ENCODE assay signal across 1 cellular context in the genomic region with DNA sequence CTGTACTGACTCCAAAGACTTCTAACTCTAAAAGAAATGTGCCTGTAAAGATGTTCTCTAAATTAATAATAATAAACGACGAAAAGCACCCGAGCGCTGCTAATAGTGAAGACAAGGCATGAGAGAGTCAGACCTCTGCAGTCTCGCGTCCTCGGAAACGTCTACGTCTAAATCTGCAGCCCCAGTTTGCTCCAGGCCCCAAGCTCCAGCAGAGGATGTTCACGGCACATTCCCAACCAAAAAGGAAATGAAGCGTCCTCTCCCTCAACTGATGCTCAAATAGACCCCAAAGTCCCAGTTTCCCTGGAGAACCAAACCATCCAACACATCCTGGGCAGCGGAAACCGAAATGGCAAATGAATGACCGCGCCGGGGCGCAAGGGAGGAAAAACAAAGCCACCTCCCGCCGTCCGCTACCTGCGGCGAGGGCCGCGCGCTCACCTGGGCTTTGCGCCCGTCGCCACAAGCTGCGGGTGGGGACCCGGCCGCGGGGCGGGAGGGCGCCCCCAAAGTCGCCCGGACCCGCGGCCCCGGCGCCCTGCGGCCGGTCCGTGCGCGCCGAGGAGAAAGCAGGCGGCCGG.
TF ChIP-seq lines count a peak whose summit lies in the region.

No MANE protein-coding gene starts in this region.

TF ChIP-seq in H1, 55 proteins besides CTCF, POLR2A, EP300 and RAD21:
- TF ChIP-seq TAF7 (optimal IDR thresholded peaks at IDR 0.05; ENCODE audit: borderline replicate concordance, low read depth, low read length) = no peak
- TF ChIP-seq SP1 (IDR thresholded peaks at IDR 0.05; ENCODE audit: low read depth, low read length) = no peak
- TF ChIP-seq CREB1 (IDR thresholded peaks at IDR 0.05) = peak; percentile 64
- TF ChIP-seq KDM5A (IDR thresholded peaks at IDR 0.05; ENCODE audit: low read length) = no peak
- TF ChIP-seq TBP (IDR thresholded peaks at IDR 0.05; ENCODE audit: low read depth, low read length) = peak; percentile 50; the same call in 1 of the 2 replicates
- TF ChIP-seq TEAD4 (IDR thresholded peaks at IDR 0.05; ENCODE audit: low read depth, low read length) = no peak
- TF ChIP-seq, protein P1, sequence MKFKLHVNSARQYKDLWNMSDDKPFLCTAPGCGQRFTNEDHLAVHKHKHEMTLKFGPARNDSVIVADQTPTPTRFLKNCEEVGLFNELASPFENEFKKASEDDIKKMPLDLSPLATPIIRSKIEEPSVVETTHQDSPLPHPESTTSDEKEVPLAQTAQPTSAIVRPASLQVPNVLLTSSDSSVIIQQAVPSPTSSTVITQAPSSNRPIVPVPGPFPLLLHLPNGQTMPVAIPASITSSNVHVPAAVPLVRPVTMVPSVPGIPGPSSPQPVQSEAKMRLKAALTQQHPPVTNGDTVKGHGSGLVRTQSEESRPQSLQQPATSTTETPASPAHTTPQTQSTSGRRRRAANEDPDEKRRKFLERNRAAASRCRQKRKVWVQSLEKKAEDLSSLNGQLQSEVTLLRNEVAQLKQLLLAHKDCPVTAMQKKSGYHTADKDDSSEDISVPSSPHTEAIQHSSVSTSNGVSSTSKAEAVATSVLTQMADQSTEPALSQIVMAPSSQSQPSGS (IDR thresholded peaks at IDR 0.05; ENCODE audit: low read length) = no peak
- TF ChIP-seq TAF1 (IDR thresholded peaks at IDR 0.05; ENCODE audit: low read depth, low read length) = peak; percentile 69
- TF ChIP-seq RFX5 (IDR thresholded peaks at IDR 0.05; ENCODE audit: borderline replicate concordance, low read depth, low read length) = no peak
- TF ChIP-seq JUND (IDR thresholded peaks at IDR 0.05; ENCODE audit: low read length) = no peak
- TF ChIP-seq SIRT6 (IDR thresholded peaks at IDR 0.05; ENCODE audit: low read length) = no peak
- TF ChIP-seq, protein P2, sequence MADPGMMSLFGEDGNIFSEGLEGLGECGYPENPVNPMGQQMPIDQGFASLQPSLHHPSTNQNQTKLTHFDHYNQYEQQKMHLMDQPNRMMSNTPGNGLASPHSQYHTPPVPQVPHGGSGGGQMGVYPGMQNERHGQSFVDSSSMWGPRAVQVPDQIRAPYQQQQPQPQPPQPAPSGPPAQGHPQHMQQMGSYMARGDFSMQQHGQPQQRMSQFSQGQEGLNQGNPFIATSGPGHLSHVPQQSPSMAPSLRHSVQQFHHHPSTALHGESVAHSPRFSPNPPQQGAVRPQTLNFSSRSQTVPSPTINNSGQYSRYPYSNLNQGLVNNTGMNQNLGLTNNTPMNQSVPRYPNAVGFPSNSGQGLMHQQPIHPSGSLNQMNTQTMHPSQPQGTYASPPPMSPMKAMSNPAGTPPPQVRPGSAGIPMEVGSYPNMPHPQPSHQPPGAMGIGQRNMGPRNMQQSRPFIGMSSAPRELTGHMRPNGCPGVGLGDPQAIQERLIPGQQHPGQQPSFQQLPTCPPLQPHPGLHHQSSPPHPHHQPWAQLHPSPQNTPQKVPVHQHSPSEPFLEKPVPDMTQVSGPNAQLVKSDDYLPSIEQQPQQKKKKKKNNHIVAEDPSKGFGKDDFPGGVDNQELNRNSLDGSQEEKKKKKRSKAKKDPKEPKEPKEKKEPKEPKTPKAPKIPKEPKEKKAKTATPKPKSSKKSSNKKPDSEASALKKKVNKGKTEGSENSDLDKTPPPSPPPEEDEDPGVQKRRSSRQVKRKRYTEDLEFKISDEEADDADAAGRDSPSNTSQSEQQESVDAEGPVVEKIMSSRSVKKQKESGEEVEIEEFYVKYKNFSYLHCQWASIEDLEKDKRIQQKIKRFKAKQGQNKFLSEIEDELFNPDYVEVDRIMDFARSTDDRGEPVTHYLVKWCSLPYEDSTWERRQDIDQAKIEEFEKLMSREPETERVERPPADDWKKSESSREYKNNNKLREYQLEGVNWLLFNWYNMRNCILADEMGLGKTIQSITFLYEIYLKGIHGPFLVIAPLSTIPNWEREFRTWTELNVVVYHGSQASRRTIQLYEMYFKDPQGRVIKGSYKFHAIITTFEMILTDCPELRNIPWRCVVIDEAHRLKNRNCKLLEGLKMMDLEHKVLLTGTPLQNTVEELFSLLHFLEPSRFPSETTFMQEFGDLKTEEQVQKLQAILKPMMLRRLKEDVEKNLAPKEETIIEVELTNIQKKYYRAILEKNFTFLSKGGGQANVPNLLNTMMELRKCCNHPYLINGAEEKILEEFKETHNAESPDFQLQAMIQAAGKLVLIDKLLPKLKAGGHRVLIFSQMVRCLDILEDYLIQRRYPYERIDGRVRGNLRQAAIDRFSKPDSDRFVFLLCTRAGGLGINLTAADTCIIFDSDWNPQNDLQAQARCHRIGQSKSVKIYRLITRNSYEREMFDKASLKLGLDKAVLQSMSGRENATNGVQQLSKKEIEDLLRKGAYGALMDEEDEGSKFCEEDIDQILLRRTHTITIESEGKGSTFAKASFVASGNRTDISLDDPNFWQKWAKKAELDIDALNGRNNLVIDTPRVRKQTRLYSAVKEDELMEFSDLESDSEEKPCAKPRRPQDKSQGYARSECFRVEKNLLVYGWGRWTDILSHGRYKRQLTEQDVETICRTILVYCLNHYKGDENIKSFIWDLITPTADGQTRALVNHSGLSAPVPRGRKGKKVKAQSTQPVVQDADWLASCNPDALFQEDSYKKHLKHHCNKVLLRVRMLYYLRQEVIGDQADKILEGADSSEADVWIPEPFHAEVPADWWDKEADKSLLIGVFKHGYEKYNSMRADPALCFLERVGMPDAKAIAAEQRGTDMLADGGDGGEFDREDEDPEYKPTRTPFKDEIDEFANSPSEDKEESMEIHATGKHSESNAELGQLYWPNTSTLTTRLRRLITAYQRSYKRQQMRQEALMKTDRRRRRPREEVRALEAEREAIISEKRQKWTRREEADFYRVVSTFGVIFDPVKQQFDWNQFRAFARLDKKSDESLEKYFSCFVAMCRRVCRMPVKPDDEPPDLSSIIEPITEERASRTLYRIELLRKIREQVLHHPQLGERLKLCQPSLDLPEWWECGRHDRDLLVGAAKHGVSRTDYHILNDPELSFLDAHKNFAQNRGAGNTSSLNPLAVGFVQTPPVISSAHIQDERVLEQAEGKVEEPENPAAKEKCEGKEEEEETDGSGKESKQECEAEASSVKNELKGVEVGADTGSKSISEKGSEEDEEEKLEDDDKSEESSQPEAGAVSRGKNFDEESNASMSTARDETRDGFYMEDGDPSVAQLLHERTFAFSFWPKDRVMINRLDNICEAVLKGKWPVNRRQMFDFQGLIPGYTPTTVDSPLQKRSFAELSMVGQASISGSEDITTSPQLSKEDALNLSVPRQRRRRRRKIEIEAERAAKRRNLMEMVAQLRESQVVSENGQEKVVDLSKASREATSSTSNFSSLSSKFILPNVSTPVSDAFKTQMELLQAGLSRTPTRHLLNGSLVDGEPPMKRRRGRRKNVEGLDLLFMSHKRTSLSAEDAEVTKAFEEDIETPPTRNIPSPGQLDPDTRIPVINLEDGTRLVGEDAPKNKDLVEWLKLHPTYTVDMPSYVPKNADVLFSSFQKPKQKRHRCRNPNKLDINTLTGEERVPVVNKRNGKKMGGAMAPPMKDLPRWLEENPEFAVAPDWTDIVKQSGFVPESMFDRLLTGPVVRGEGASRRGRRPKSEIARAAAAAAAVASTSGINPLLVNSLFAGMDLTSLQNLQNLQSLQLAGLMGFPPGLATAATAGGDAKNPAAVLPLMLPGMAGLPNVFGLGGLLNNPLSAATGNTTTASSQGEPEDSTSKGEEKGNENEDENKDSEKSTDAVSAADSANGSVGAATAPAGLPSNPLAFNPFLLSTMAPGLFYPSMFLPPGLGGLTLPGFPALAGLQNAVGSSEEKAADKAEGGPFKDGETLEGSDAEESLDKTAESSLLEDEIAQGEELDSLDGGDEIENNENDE (IDR thresholded peaks at IDR 0.05; ENCODE audit: insufficient replicate concordance, low read length) = no peak
- peak; percentile 34 for TF ChIP-seq KDM4A (IDR thresholded peaks at IDR 0.05; ENCODE audit: low read depth, low read length, severe bottlenecking)
- TF ChIP-seq GTF2F1 (IDR thresholded peaks at IDR 0.05; ENCODE audit: borderline replicate concordance, low read depth, low read length) = no peak
- TF ChIP-seq, protein P3, sequence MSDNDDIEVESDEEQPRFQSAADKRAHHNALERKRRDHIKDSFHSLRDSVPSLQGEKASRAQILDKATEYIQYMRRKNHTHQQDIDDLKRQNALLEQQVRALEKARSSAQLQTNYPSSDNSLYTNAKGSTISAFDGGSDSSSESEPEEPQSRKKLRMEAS (IDR thresholded peaks at IDR 0.05) = no peak
- no peak for TF ChIP-seq KDM1A (IDR thresholded peaks at IDR 0.05; ENCODE audit: borderline replicate concordance, low read length)
- no peak for TF ChIP-seq NANOG (IDR thresholded peaks at IDR 0.05; ENCODE audit: insufficient read depth, low read depth, low read length, poor library complexity, severe bottlenecking)
- TF ChIP-seq SIN3A (conservative IDR thresholded peaks at IDR 0.05 in 1 of 2, IDR thresholded peaks at IDR 0.05 in 1 of 2; ENCODE audit: low read depth in 1 of 2, low read length in 2 of 2) = peak in 1 of 2 experiments; percentile 39; a peak in 2 of 4 replicates
- no peak for TF ChIP-seq TCF12 (IDR thresholded peaks at IDR 0.05; ENCODE audit: low read depth, low read length)
- no peak for TF ChIP-seq MAFK (IDR thresholded peaks at IDR 0.05; ENCODE audit: low read depth, low read length)
- TF ChIP-seq BCL11A (IDR thresholded peaks at IDR 0.05; ENCODE audit: low read depth in 2 of 2, low read length in 2 of 2) = no peak
- TF ChIP-seq SAP30 (IDR thresholded peaks at IDR 0.05; ENCODE audit: insufficient read depth, insufficient replicate concordance, low read length) = no peak
- TF ChIP-seq ASH2L (IDR thresholded peaks at IDR 0.05; ENCODE audit: low read length) = peak; percentile 53
- 0 out of 4 replicates have a peak, but pooled peaks of 1 of the 2 experiments have one; percentile 26 for TF ChIP-seq HDAC2 (IDR thresholded peaks at IDR 0.05; ENCODE audit: borderline replicate concordance in 1 of 2, low read depth in 2 of 2, low read length in 2 of 2)
- no peak for TF ChIP-seq CBX8 (IDR thresholded peaks at IDR 0.05; ENCODE audit: borderline replicate concordance, low read depth, low read length)
- no peak; the same call in 1 of the 2 replicates for TF ChIP-seq POLR2AphosphoS5 (IDR thresholded peaks at IDR 0.05; ENCODE audit: low read depth, low read length)
- no peak for TF ChIP-seq FOSL1 (IDR thresholded peaks at IDR 0.05; ENCODE audit: insufficient read depth, low read depth, low read length)
